In the genomic region with DNA sequence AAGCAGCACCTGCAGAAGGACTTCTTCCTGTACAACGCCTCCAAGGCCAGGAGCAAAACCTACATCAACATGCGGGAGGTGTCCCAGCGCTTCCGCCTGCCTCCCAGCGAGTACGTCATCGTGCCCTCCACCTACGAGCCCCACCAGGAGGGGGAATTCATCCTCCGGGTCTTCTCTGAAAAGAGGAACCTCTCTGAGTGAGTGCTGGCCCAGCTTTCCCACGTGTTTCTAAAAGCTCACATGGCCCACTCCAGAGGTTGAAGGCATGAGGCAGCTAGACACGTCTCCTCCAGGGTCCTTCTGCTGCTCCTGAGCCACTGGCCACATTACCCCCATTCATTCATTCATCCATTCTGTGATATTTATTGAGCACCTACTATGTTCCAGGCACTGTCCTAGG, we compare ENCODE assay signal across 30 cellular contexts. TPM values are rescaled to one million over a fixed set of nuclear protein-coding genes. Genes with fewer than 3 reads are reported as not detected.
A peak's percentile ranks its signal among the peaks of the same experiment; 100 is the strongest.
DNase-seq lines count a peak whose midpoint lies in the region; ATAC-seq and TF ChIP-seq lines count a peak whose summit lies in the region.
"Had no signal": no experiment of that assay in that cellular context is flagged by ENCODE, and none has a peak within 500 bp of the region (broad histone marks: within the 10 kb centered on the region; RNA-seq: fewer than 3 reads in every experiment).

No MANE protein-coding gene starts in this region.

- no peak for ATAC-seq in central memory CD8-positive, alpha-beta T cell (replicated peaks; ENCODE audit: extremely low read depth, poor library complexity, severe bottlenecking)
- ATAC-seq in psoas muscle (no peak), T-helper 17 cell (no peak), HG03520 (IDR thresholded peaks at IDR 0.05; ENCODE audit: unreplicated experiment) (no peak)
- ATAC-seq: lower lobe of right lung, mucosa of descending colon, pancreas, right cardiac atrium had no signal

- H3K4me1 ChIP-seq in CD8-positive, alpha-beta memory T cell (ENCODE audit: insufficient read depth, low read length): no peaks in the 10 kb centered on the region
- H3K4me1 ChIP-seq in psoas muscle (peaks cover 12% of the 10 kb centered on the region), SJCRH30 (no peaks in the 10 kb centered on the region; the same call in 1 of the 2 replicates)
- H3K4me1 ChIP-seq: lower lobe of right lung, pancreas had no signal

- peaks cover 0 to 3% of the 10 kb centered on the region in 2 donors for H3K27me3 Mint-ChIP-seq in CD8-positive, alpha-beta memory T cell
- H3K27me3 Mint-ChIP-seq in central memory CD8-positive, alpha-beta T cell: no peaks in the 10 kb centered on the region
- no peaks in the 10 kb centered on the region for H3K27me3 Mint-ChIP-seq in T-helper 17 cell

- DNase-seq in CD8-positive, alpha-beta memory T cell: no peak
- DNase-seq in NB4 (ENCODE audit: low read depth) (peak; percentile 31), psoas muscle (no peak), T-helper 17 cell (no peak), SJCRH30 (no peak), GM20000 (ENCODE audit: low spot score) (no peak)
- no peak for DNase-seq in central memory CD8-positive, alpha-beta T cell (ENCODE audit: low spot score in 2 of 2)
- DNase-seq: ACHN; activated CD4-positive, alpha-beta T cell treated with anti-CD3 and anti-CD28 coated beads for 48 hours; activated naive CD4-positive, alpha-beta T cell; activated T-cell treated with anti-CD3 and anti-CD28 coated beads, Interleukin-2, amount 50 U/mL, for 4 hours; C1 segment of cervical spinal cord; glutamatergic neuron; Karpas-422; kidney; lower lobe of right lung; mucosa of descending colon; NCI-H1105 treated with DMSO at 0.1 percent for 48 hours; NCI-H1930; NCI-H2227 treated with DMSO at 0.1 percent for 48 hours; NCI-H526 treated with DMSO at 0.1 percent for 48 hours; pancreas; right cardiac atrium; RPMI8226; SK-N-SH; spleen; stimulated activated CD4-positive, alpha-beta T cell treated with anti-CD3 and anti-CD28 coated beads, Interleukin-2, amount 100 ng/mL, for 48 hours had no signal

- H3K36me3 Mint-ChIP-seq in CD8-positive, alpha-beta memory T cell: peaks cover 0 to 29% (median 10%) of the 10 kb centered on the region in 3 donors
- H3K36me3 Mint-ChIP-seq in central memory CD8-positive, alpha-beta T cell (ENCODE audit: insufficient read depth): peaks cover 5% of the 10 kb centered on the region
- peaks cover 17% of the 10 kb centered on the region for H3K36me3 Mint-ChIP-seq in T-helper 17 cell (ENCODE audit: low read depth)

- H3K9me3 Mint-ChIP-seq in CD8-positive, alpha-beta memory T cell: no peaks in the 10 kb centered on the region
- H3K9me3 Mint-ChIP-seq in central memory CD8-positive, alpha-beta T cell: no peaks in the 10 kb centered on the region
- H3K9me3 Mint-ChIP-seq: activated T-cell treated with anti-CD3 and anti-CD28 coated beads, Interleukin-2, amount 50 U/mL, for 4 hours had no signal

- peak overlapping the region in 3 of 8 donors; percentile 52 to 83 (median 60) for H3K27ac Mint-ChIP-seq in CD8-positive, alpha-beta memory T cell
- H3K27ac Mint-ChIP-seq in central memory CD8-positive, alpha-beta T cell (ENCODE audit: low read depth): peak overlapping the region; percentile 80
- no peak overlapping the region for H3K27ac Mint-ChIP-seq in T-helper 17 cell

- TF ChIP-seq CTCF in NB4 (IDR thresholded peaks at IDR 0.05; ENCODE audit: low read depth, low read length) (no peak), psoas muscle (IDR thresholded peaks at IDR 0.05) (no peak), GM20000 (IDR thresholded peaks at IDR 0.05; ENCODE audit: extremely low read depth, missing control alignments) (no peak)

- intact Hi-C loops in psoas muscle (cut with DNase I): no loop called here

- no peak overlapping the region for H3K4me3 Mint-ChIP-seq in CD8-positive, alpha-beta memory T cell
- H3K4me3 Mint-ChIP-seq in central memory CD8-positive, alpha-beta T cell: no peak overlapping the region
- H3K4me3 Mint-ChIP-seq in T-helper 17 cell: no peak overlapping the region
- H3K4me3 Mint-ChIP-seq: activated T-cell treated with anti-CD3 and anti-CD28 coated beads, Interleukin-2, amount 50 U/mL, for 4 hours had no signal

- H3K9me3 ChIP-seq in CD8-positive, alpha-beta memory T cell (ENCODE audit: low read length): no peaks in the 10 kb centered on the region
- H3K9me3 ChIP-seq in psoas muscle (no peaks in the 10 kb centered on the region), T-helper 17 cell (ENCODE audit: control insufficient read depth, low read length, poor library complexity, severe bottlenecking) (no peaks in the 10 kb centered on the region), SJCRH30 (replicated peaks) (0 out of 2 replicates have a peak, but pooled peaks cover 3% of the 10 kb centered on the region)
- H3K9me3 ChIP-seq: lower lobe of right lung, mucosa of descending colon, pancreas, SK-N-SH, spleen had no signal

- H3K4me3 ChIP-seq in CD8-positive, alpha-beta memory T cell (ENCODE audit: low read length): no peak overlapping the region
- H3K4me3 ChIP-seq in NB4 (ENCODE audit: low read depth, low read length) (no peak overlapping the region), psoas muscle (no peak overlapping the region), SJCRH30 (no peak overlapping the region)
- H3K4me3 ChIP-seq: lower lobe of right lung, mucosa of descending colon, pancreas, spleen had no signal

- POLR2A ChIA-PET in CD8-positive, alpha-beta memory T cell (lab: Charles Lee): no interaction called here

- TF ChIP-seq POLR2A in NB4 (IDR thresholded peaks at IDR 0.05; ENCODE audit: extremely low read depth, insufficient read length): no peak

- 88 to 93% (median 90%) methylated on average over 11 of the region's 11 CpGs for WGBS in psoas muscle, 3 donors

- H3K27ac ChIP-seq in CD8-positive, alpha-beta memory T cell (ENCODE audit: low read depth, low read length): peak overlapping the region; percentile 20
- peak overlapping the region; percentile 82 for H3K27ac ChIP-seq in psoas muscle
- no peak overlapping the region for H3K27ac ChIP-seq in SJCRH30
- H3K27ac ChIP-seq: epithelial cell of prostate, lower lobe of right lung, pancreas, VCaP had no signal

- no peaks in the 10 kb centered on the region for H3K27me3 ChIP-seq in CD8-positive, alpha-beta memory T cell (ENCODE audit: insufficient read depth, low read length, poor library complexity, severe bottlenecking)
- H3K27me3 ChIP-seq in psoas muscle (ENCODE audit: insufficient read depth in 3 of 3, low read length in 2 of 3) (no peaks in the 10 kb centered on the region), SJCRH30 (no peaks in the 10 kb centered on the region)
- H3K27me3 ChIP-seq: pancreas, spleen had no signal

- CTCF ChIA-PET in CD8-positive, alpha-beta memory T cell (lab: Charles Lee): no interaction called here

- no peaks in the 10 kb centered on the region for H3K36me3 ChIP-seq in CD8-positive, alpha-beta memory T cell (ENCODE audit: insufficient read depth, low read length)
- peaks cover 2 to 93% of the 10 kb centered on the region in 2 donors for H3K36me3 ChIP-seq in psoas muscle (ENCODE audit: insufficient read depth in 1 of 2, low read depth in 1 of 2)
- no peaks in the 10 kb centered on the region for H3K36me3 ChIP-seq in SJCRH30
- H3K36me3 ChIP-seq: pancreas had no signal

- peaks cover 0 to 15% (median 10%) of the 10 kb centered on the region in 3 donors for H3K4me1 Mint-ChIP-seq in CD8-positive, alpha-beta memory T cell
- H3K4me1 Mint-ChIP-seq in central memory CD8-positive, alpha-beta T cell: peaks cover 18% of the 10 kb centered on the region
- H3K4me1 Mint-ChIP-seq in T-helper 17 cell: peaks cover 8% of the 10 kb centered on the region

RNA-seq across cellular contexts. Expression of gene CAPN3, which starts 43.5 kb away (rescaled TPM):
- total RNA-seq in CD8-positive, alpha-beta memory T cell: 1 to 10 TPM; 3.3 to 4.3 TPM
- 1.1 TPM for polyA plus RNA-seq in CD8-positive, alpha-beta memory T cell
- 100 to 1,000 TPM; 216 to 413 (median 266) TPM for total RNA-seq in psoas muscle
- polyA plus RNA-seq in psoas muscle: 100 to 1,000 TPM; 114 to 214 (median 154) TPM
- 10 to 100 TPM; 10.6 to 11.6 TPM for total RNA-seq in T-helper 17 cell
- total RNA-seq in SJCRH30 (2014; rRNA removed; shearing (Covaris generic)): 0.59 and 0.81 TPM in 2 replicates

Comparison
In these comparisons a context has a peak if more than half of its experiments do, and no peak if none do; other contexts are left out.
1. RNA of gene CAPN3, which starts 43.5 kb away (total RNA-seq): 216 to 413 TPM in psoas muscle; 10.6 to 11.6 TPM in T-helper 17 cell, 3.3 to 4.3 TPM in CD8-positive, alpha-beta memory T cell and 0.59 to 0.81 TPM in SJCRH30; every median in the first group is over 10 times any median in the second.